ENCODE assay signal across 15 cellular contexts in genomic region chr1:43052322-43052721, GRCh38.
DNase-seq lines count a peak whose midpoint lies in the region; TF ChIP-seq lines count a peak whose summit lies in the region.
"Had no signal": no experiment of that assay in that cellular context is flagged by ENCODE, and none has a peak within 500 bp of the region (broad histone marks: within the 10 kb centered on the region; RNA-seq: fewer than 3 reads in every experiment).

No MANE protein-coding gene starts in this region.

- no peak overlapping the region for H2AK5ac ChIP-seq in mesendoderm (ENCODE audit: low read length)

- no peaks in the 10 kb centered on the region for H3K9me2 ChIP-seq in Karpas-422 (replicated peaks; ENCODE audit: insufficient read depth, low read length)

- H3K23ac ChIP-seq in mesendoderm (ENCODE audit: low read length), result no peak overlapping the region

- peak overlapping the region; percentile 61 for H2BK5ac ChIP-seq in mesendoderm (ENCODE audit: low read length)

- H3K4me2 ChIP-seq in mesendoderm (ENCODE audit: low read length), result no peak overlapping the region
- H3K4me2 ChIP-seq in Karpas-422 (ENCODE audit: low read depth, low read length, poor library complexity, severe bottlenecking), result no peak overlapping the region

- CTCF ChIA-PET in activated naive CD4-positive, alpha-beta T cell treated with anti-CD3 and anti-CD28 coated beads, Interleukin-2, amount 10 ng/mL, durations not matched to agents 7 days and 5 days (lab: Charles Lee), result no interaction called here

- WGBS in mesendoderm (ENCODE audit: extremely low coverage, insufficient coverage, low lambda C conversion rate), result no CpG with 5 or more reads among the region's 1 CpG

- peak overlapping the region; percentile 46 for H3K27ac Mint-ChIP-seq in activated naive CD4-positive, alpha-beta T cell treated with anti-CD3 and anti-CD28 coated beads, Interleukin-2, amount 10 ng/mL, durations not matched to agents 7 days and 5 days
- H3K27ac Mint-ChIP-seq in osteocyte (ENCODE audit: unreplicated experiment) (peak overlapping the region; percentile 45), type B pancreatic cell (peak overlapping the region; percentile 86)
- H3K27ac Mint-ChIP-seq in activated naive CD8-positive, alpha-beta T cell treated with anti-CD3 and anti-CD28 coated beads for 36 hours, result no peak overlapping the region
- H3K27ac Mint-ChIP-seq: CD14-positive monocyte; CD8-positive, alpha-beta T cell had no signal

- no peaks in the 10 kb centered on the region for H3K79me1 ChIP-seq in mesendoderm (ENCODE audit: low read length)

- no peaks in the 10 kb centered on the region for H3K36me3 Mint-ChIP-seq in activated naive CD4-positive, alpha-beta T cell treated with anti-CD3 and anti-CD28 coated beads, Interleukin-2, amount 10 ng/mL, durations not matched to agents 7 days and 5 days
- no peaks in the 10 kb centered on the region for H3K36me3 Mint-ChIP-seq in osteocyte (ENCODE audit: unreplicated experiment)
- no peaks in the 10 kb centered on the region for H3K36me3 Mint-ChIP-seq in type B pancreatic cell
- H3K36me3 Mint-ChIP-seq in activated naive CD8-positive, alpha-beta T cell treated with anti-CD3 and anti-CD28 coated beads for 36 hours, result peaks cover under 1% of the 10 kb centered on the region
- H3K36me3 Mint-ChIP-seq: CD14-positive monocyte; CD8-positive, alpha-beta T cell had no signal

- H3K4me3 ChIP-seq in mesendoderm (ENCODE audit: low read length) (no peak overlapping the region), Karpas-422 (ENCODE audit: low read length) (no peak overlapping the region)
- H3K4me3 ChIP-seq: GM23248 had no signal

- H3K27me3 Mint-ChIP-seq in activated naive CD4-positive, alpha-beta T cell treated with anti-CD3 and anti-CD28 coated beads, Interleukin-2, amount 10 ng/mL, durations not matched to agents 7 days and 5 days, result peaks cover 40% of the 10 kb centered on the region
- H3K27me3 Mint-ChIP-seq in osteocyte (ENCODE audit: unreplicated experiment) (no peaks in the 10 kb centered on the region), type B pancreatic cell (no peaks in the 10 kb centered on the region)
- H3K27me3 Mint-ChIP-seq in activated naive CD8-positive, alpha-beta T cell treated with anti-CD3 and anti-CD28 coated beads for 36 hours, result no peaks in the 10 kb centered on the region

- no peaks in the 10 kb centered on the region for H3K9me3 Mint-ChIP-seq in activated naive CD4-positive, alpha-beta T cell treated with anti-CD3 and anti-CD28 coated beads, Interleukin-2, amount 10 ng/mL, durations not matched to agents 7 days and 5 days
- H3K9me3 Mint-ChIP-seq in osteocyte (ENCODE audit: unreplicated experiment) (no peaks in the 10 kb centered on the region), type B pancreatic cell (no peaks in the 10 kb centered on the region)
- H3K9me3 Mint-ChIP-seq in activated naive CD8-positive, alpha-beta T cell treated with anti-CD3 and anti-CD28 coated beads for 36 hours, result no peaks in the 10 kb centered on the region
- H3K9me3 Mint-ChIP-seq: CD14-positive monocyte; CD8-positive, alpha-beta T cell had no signal

- no peak for TF ChIP-seq CTCF in osteocyte (IDR thresholded peaks at IDR 0.05)
- TF ChIP-seq CTCF in type B pancreatic cell (conservative IDR thresholded peaks at IDR 0.05), result no peak

- H3K27ac ChIP-seq in mesendoderm (ENCODE audit: low read depth, low read length) (no peak overlapping the region), Karpas-422 (ENCODE audit: low read length) (no peak overlapping the region)
- H3K27ac ChIP-seq: 22Rv1, GM23248 had no signal

- no peak overlapping the region for H3K4ac ChIP-seq in mesendoderm (ENCODE audit: low read depth, low read length)

- H2BK120ac ChIP-seq in mesendoderm (ENCODE audit: low read depth, low read length), result no peak overlapping the region

- no peaks in the 10 kb centered on the region for H4K20me1 ChIP-seq in Karpas-422 (ENCODE audit: insufficient read depth, low read depth, low read length)

- H3K9me3 ChIP-seq in Karpas-422 (ENCODE audit: low read length), result no peaks in the 10 kb centered on the region

- no peak overlapping the region for H2AFZ ChIP-seq in Karpas-422 (ENCODE audit: low read length)
- H2AFZ ChIP-seq: GM23248 had no signal

- H3K27me3 ChIP-seq in mesendoderm (ENCODE audit: insufficient read depth, low read length, poor library complexity) (no peaks in the 10 kb centered on the region), Karpas-422 (ENCODE audit: low read length) (no peaks in the 10 kb centered on the region)

- no peak overlapping the region for H2BK15ac ChIP-seq in mesendoderm (replicated peaks; ENCODE audit: low read depth)

- H3K4me1 Mint-ChIP-seq in activated naive CD4-positive, alpha-beta T cell treated with anti-CD3 and anti-CD28 coated beads, Interleukin-2, amount 10 ng/mL, durations not matched to agents 7 days and 5 days, result peaks cover 6% of the 10 kb centered on the region
- peaks cover 29% of the 10 kb centered on the region for H3K4me1 Mint-ChIP-seq in osteocyte (ENCODE audit: unreplicated experiment)
- peaks cover 41% of the 10 kb centered on the region for H3K4me1 Mint-ChIP-seq in type B pancreatic cell (ENCODE audit: unreplicated experiment)
- H3K4me1 Mint-ChIP-seq in activated naive CD8-positive, alpha-beta T cell treated with anti-CD3 and anti-CD28 coated beads for 36 hours, result no peaks in the 10 kb centered on the region
- H3K4me1 Mint-ChIP-seq: CD14-positive monocyte had no signal

- H4K8ac ChIP-seq in mesendoderm (ENCODE audit: low read depth, low read length), result no peak overlapping the region

- no peak for DNase-seq in activated naive CD4-positive, alpha-beta T cell treated with anti-CD3 and anti-CD28 coated beads, Interleukin-2, amount 10 ng/mL, durations not matched to agents 7 days and 5 days
- DNase-seq in activated naive CD4-positive, alpha-beta T cell treated with anti-CD3 and anti-CD28 coated beads, Interleukin-2, amount 50 U/mL, for 16 hours, result no peak
- no peak for DNase-seq in mesendoderm
- DNase-seq in osteocyte (ENCODE audit: extremely low spot score, unreplicated experiment), result no peak
- DNase-seq in type B pancreatic cell (ENCODE audit: extremely low spot score, unreplicated experiment), result no peak
- DNase-seq in Karpas-422, result no peak
- no peak for DNase-seq in activated naive CD8-positive, alpha-beta T cell treated with anti-CD3 and anti-CD28 coated beads for 36 hours
- DNase-seq in NAMALWA (ENCODE audit: low spot score), result no peak
- DNase-seq: CD8-positive, alpha-beta T cell; COR-L47; DND-41; GF-D8; GM23248 had no signal

- H3K56ac ChIP-seq in mesendoderm (ENCODE audit: low read length), result peak overlapping the region; percentile 45

- H3K18ac ChIP-seq in mesendoderm (ENCODE audit: low read length), result peak overlapping the region; percentile 81

- H4K5ac ChIP-seq in mesendoderm (ENCODE audit: low read length), result no peak overlapping the region

- H3K79me2 ChIP-seq in mesendoderm (ENCODE audit: control insufficient read depth, insufficient read depth, low read length) (no peaks in the 10 kb centered on the region), Karpas-422 (ENCODE audit: low read length) (no peaks in the 10 kb centered on the region)

- H3K9ac ChIP-seq in mesendoderm (ENCODE audit: low read length), result no peak overlapping the region
- no peak overlapping the region for H3K9ac ChIP-seq in Karpas-422 (ENCODE audit: low read length)
- H3K9ac ChIP-seq: GM23248 had no signal

- no peak overlapping the region for H3K4me3 Mint-ChIP-seq in activated naive CD4-positive, alpha-beta T cell treated with anti-CD3 and anti-CD28 coated beads, Interleukin-2, amount 10 ng/mL, durations not matched to agents 7 days and 5 days
- H3K4me3 Mint-ChIP-seq in osteocyte (ENCODE audit: unreplicated experiment), result no peak overlapping the region
- H3K4me3 Mint-ChIP-seq in type B pancreatic cell, result peak overlapping the region; percentile 61
- no peak overlapping the region for H3K4me3 Mint-ChIP-seq in activated naive CD8-positive, alpha-beta T cell treated with anti-CD3 and anti-CD28 coated beads for 36 hours
- H3K4me3 Mint-ChIP-seq: CD14-positive monocyte; CD8-positive, alpha-beta T cell had no signal

- no peaks in the 10 kb centered on the region for H3K36me3 ChIP-seq in mesendoderm (ENCODE audit: control insufficient read depth, insufficient read depth, low read length)
- no peaks in the 10 kb centered on the region for H3K36me3 ChIP-seq in Karpas-422 (ENCODE audit: insufficient read depth, low read length)

- H3K4me1 ChIP-seq in mesendoderm (ENCODE audit: control insufficient read depth, low read depth, low read length), result peaks cover 6% of the 10 kb centered on the region
- H3K4me1 ChIP-seq in Karpas-422 (ENCODE audit: low read length), result no peaks in the 10 kb centered on the region
